1 cellular context compared by ENCODE assay signal in genomic region chr20:35320396-35321126, GRCh38.
A peak's percentile ranks its signal among the peaks of the same experiment; 100 is the strongest.
TF ChIP-seq lines count a peak whose summit lies in the region.

No MANE protein-coding gene starts in this region.

TF ChIP-seq in IMR-90, 13 proteins besides CTCF, POLR2A, EP300 and RAD21 (continued from another document):
- TF ChIP-seq BHLHE40 (IDR thresholded peaks at IDR 0.05; ENCODE audit: low read depth, low read length) (no peak), FOS (IDR thresholded peaks at IDR 0.05; ENCODE audit: low read depth, low read length) (peak; percentile 54; the same call in 1 of the 2 replicates)
